ENCODE assay signal across 25 cellular contexts in the genomic region with DNA sequence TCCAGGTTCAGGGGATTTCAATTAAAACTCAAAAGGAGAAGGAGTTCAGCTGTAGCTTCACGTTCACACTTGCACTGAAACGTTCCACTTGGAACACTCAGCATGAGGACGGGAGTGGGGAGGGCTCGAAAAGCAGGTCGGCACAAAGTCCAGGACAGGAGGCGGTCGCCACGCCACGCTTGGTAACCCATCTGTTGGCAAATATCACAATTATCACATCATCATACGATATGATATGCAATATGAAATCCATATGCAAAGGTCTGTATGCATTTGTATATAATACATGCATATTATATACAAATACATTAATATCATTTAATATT. TPM values are rescaled to one million over a fixed set of nuclear protein-coding genes. Genes with fewer than 3 reads are reported as not detected.
DNase-seq lines count a peak whose midpoint lies in the region; ATAC-seq lines count a peak whose summit lies in the region.
"Had no signal": no experiment of that assay in that cellular context is flagged by ENCODE, and none has a peak within 500 bp of the region (broad histone marks: within the 10 kb centered on the region; RNA-seq: fewer than 3 reads in every experiment).

No MANE protein-coding gene starts in this region.

- intact Hi-C loops in sciatic nerve (cut with DNase I) = no loop called here

- DNase-seq in sciatic nerve (ENCODE audit: low spot score) (peak; percentile 53), NAMALWA (ENCODE audit: low spot score) (no peak), hepatic stellate cell (ENCODE audit: low spot score) (no peak), occipital lobe (lab: John Stamatoyannopoulos, UW) (no peak), ecto neural progenitor cell (ENCODE audit: low spot score) (no peak)
- DNase-seq: activated CD4-positive, alpha-beta T cell treated with anti-CD3 and anti-CD28 coated beads, Interleukin-2, amount 10 ng/mL, durations not matched to agents 7 days and 5 days; activated naive CD8-positive, alpha-beta T cell treated with anti-CD3 and anti-CD28 coated beads, Interleukin-2, amount 50 U/mL, for 24 hours; activated T-cell treated with anti-CD3 and anti-CD28 coated beads, Interleukin-2, amount 50 U/mL, for 4 hours; CD4-positive, alpha-beta T cell; dermis blood vessel endothelial cell; EL; hypothalamus; mesenchymal stem cell; NCI-H1092; NCI-H187 treated with DMSO at 0.1 percent for 48 hours; NCI-H69; SHP77 treated with DMSO at 0.1 percent for 48 hours; stimulated activated naive CD8-positive, alpha-beta T cell treated with anti-CD3 and anti-CD28 coated beads, Interleukin-15, Interleukin-2, amounts not matched to agents 100 U/mL and 50 U/mL, for 24 hours; testis; WERI-Rb-1 had no signal

- ATAC-seq in GM18517 (IDR thresholded peaks at IDR 0.05; ENCODE audit: unreplicated experiment) (peak; percentile 33), GM21786 (IDR thresholded peaks at IDR 0.05; ENCODE audit: unreplicated experiment) (peak; percentile 28), HG03469 (IDR thresholded peaks at IDR 0.05; ENCODE audit: unreplicated experiment) (peak; percentile 18), sciatic nerve (no peak)
- ATAC-seq: activated naive CD8-positive, alpha-beta T cell treated with anti-CD3 and anti-CD28 coated beads, Interleukin-2, amount 50 U/mL, for 24 hours; activated T-cell treated with anti-CD3 and anti-CD28 coated beads, Interleukin-2, amount 50 U/mL, for 4 hours; stimulated activated naive CD8-positive, alpha-beta T cell treated with anti-CD3 and anti-CD28 coated beads, Interleukin-15, Interleukin-2, amounts not matched to agents 100 U/mL and 50 U/mL, for 24 hours had no signal

RNA-seq across cellular contexts. Expression of gene ADGRD1, which starts 17.2 kb away (rescaled TPM):
- total RNA-seq in sciatic nerve (224 TPM), occipital lobe (1.9 TPM)
- total RNA-seq: LHCN-M2, pulmonary artery endothelial cell had no signal

Comparison
In these comparisons a context has a peak if more than half of its experiments do, and no peak if none do; other contexts are left out.
1. RNA of gene ADGRD1, which starts 17.2 kb away (total RNA-seq): 224 TPM in sciatic nerve (single experiment); 1.9 TPM in occipital lobe (single experiment); every median in the first group is over 10 times any median in the second.